8 cellular contexts compared by ENCODE assay signal in genomic region chr17:7931709-7932482, GRCh38. TPM values are rescaled to one million over a fixed set of nuclear protein-coding genes. Genes with fewer than 3 reads are reported as not detected.
DNase-seq lines count a peak whose midpoint lies in the region; ATAC-seq, FAIRE-seq and TF ChIP-seq lines count a peak whose summit lies in the region.

Gene CNTROB (plus strand): TSS chr17:7932206. CDS start chr17:7933080, 874 bp downstream.
Gene TRAPPC1 (minus strand): TSS chr17:7931946. CDS start chr17:7931829, 117 bp downstream.

- intact Hi-C loops in left ventricle myocardium inferior (cut with micrococcal nuclease): no loop called here
- intact Hi-C loops in psoas muscle (cut with DNase I): no loop called here

- H3K4me1 ChIP-seq in left ventricle myocardium inferior (peaks cover 31% of the 10 kb centered on the region), psoas muscle (peaks cover 15% of the 10 kb centered on the region)

- ATAC-seq in GM18498 (IDR thresholded peaks at IDR 0.05; ENCODE audit: unreplicated experiment) (peak; percentile 95), HG02938 (IDR thresholded peaks at IDR 0.05; ENCODE audit: unreplicated experiment) (peak; percentile 96), psoas muscle (peak; percentile 99 to 100 (median 99))

- H3K36me3 ChIP-seq in left ventricle myocardium inferior: peaks cover 25% of the 10 kb centered on the region
- peaks cover 0 to 25% of the 10 kb centered on the region in 2 donors for H3K36me3 ChIP-seq in psoas muscle (ENCODE audit: insufficient read depth in 1 of 2, low read depth in 1 of 2)

- peak; percentile 84 to 95 for DNase-seq in NCI-H187 (lab: John Stamatoyannopoulos, UW)
- peak; percentile 99 for DNase-seq in T-helper 2 cell
- peak; percentile 100 for DNase-seq in left ventricle myocardium inferior
- DNase-seq in psoas muscle: peak; percentile 99 to 100
- DNase-seq in urothelium cell line (ENCODE audit: low spot score): peak; percentile 98

- no peaks in the 10 kb centered on the region for H3K9me3 ChIP-seq in left ventricle myocardium inferior (replicated peaks)
- H3K9me3 ChIP-seq in psoas muscle: no peaks in the 10 kb centered on the region

- TF ChIP-seq CTCF in left ventricle myocardium inferior (IDR thresholded peaks at IDR 0.05; ENCODE audit: borderline replicate concordance) (no peak), psoas muscle (IDR thresholded peaks at IDR 0.05) (no peak)

- 0% methylated on average over 55 of the region's 55 CpGs for WGBS in psoas muscle, 3 donors

- no peaks in the 10 kb centered on the region for H3K27me3 ChIP-seq in left ventricle myocardium inferior (ENCODE audit: low read depth)
- no peaks in the 10 kb centered on the region for H3K27me3 ChIP-seq in psoas muscle (ENCODE audit: insufficient read depth in 3 of 3, low read length in 2 of 3)

- H3K27ac ChIP-seq in angular gyrus (ENCODE audit: low read depth, low read length) (peak within 1 kb of the TSS; percentile 58), left ventricle myocardium inferior (replicated peaks) (peak within 1 kb of the TSS; percentile 85), psoas muscle (peak within 1 kb of the TSS; percentile 79)

- FAIRE-seq in urothelium cell line (lab: Jason Lieb, UNC): peak; percentile 9

- H3K4me3 ChIP-seq in left ventricle myocardium inferior (peak within 1 kb of the TSS; percentile 89), psoas muscle (peak within 1 kb of the TSS; percentile 72)

RNA-seq across cellular contexts. Expression of gene CNTROB, which starts in this region (rescaled TPM):
- total RNA-seq in left ventricle myocardium inferior: 8.7 TPM
- total RNA-seq in psoas muscle: 1 to 10 TPM; 5.5 to 9.5 (median 7.4) TPM
- 1 to 10 TPM; 5.9 to 9.6 (median 8.8) TPM for polyA plus RNA-seq in psoas muscle

RNA-seq across cellular contexts. Expression of gene TRAPPC1, which starts in this region (rescaled TPM):
- 111 TPM for total RNA-seq in left ventricle myocardium inferior
- total RNA-seq in psoas muscle: 10 to 100 TPM; 47.7 to 84.9 (median 75.0) TPM
- polyA plus RNA-seq in psoas muscle: 10 to 100 TPM; 64.0 to 78.4 (median 76.1) TPM

Comparison
In these comparisons a context has a peak if more than half of its experiments do, and no peak if none do; other contexts are left out.
1. Peak in every context shown above with its lines: DNase-seq, ATAC-seq, H3K4me3 ChIP-seq and H3K27ac ChIP-seq.